In the genomic region with DNA sequence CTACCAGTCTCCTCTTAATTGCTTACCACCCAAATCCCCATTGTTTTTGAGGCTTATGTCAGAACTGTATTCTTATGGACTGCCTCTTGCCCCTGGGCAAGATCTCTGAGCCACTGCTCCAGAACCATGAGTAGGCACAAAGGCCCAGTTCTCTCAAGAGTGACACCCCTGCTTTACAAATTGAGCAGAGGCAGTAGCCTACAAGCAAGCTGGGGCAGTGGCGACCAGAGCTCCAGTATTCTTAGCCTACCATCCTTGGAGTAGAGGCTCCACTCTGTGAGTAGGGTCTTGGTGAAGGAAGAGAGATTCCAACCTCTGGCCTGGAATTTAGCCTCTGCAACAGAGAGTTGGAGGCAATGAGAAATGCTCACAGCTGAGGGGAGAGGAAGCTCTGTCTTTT, we compare ENCODE assay signal across 16 cellular contexts. TPM values are rescaled to one million over a fixed set of nuclear protein-coding genes. Genes with fewer than 3 reads are reported as not detected.
DNase-seq lines count a peak whose midpoint lies in the region; ATAC-seq, FAIRE-seq and TF ChIP-seq lines count a peak whose summit lies in the region.
"Had no signal": no experiment of that assay in that cellular context is flagged by ENCODE, and none has a peak within 500 bp of the region (broad histone marks: within the 10 kb centered on the region; RNA-seq: fewer than 3 reads in every experiment).

No MANE protein-coding gene starts in this region.

- ATAC-seq in A549, result peak; percentile 15 to 32; a peak in 3 of 6 replicates
- peak; percentile 35; the same call in 1 of the 3 replicates for ATAC-seq in RWPE2 (ENCODE audit: low read depth)
- ATAC-seq in naive thymus-derived CD4-positive, alpha-beta T cell, result no peak
- ATAC-seq in HG03442 (IDR thresholded peaks at IDR 0.05; ENCODE audit: unreplicated experiment), result no peak
- ATAC-seq in GM19463 (IDR thresholded peaks at IDR 0.05; ENCODE audit: unreplicated experiment), result no peak
- ATAC-seq: PC-3 had no signal

- FAIRE-seq in A549 (lab: Jason Lieb, UNC), result no peak

- POLR2A ChIA-PET in A549 (lab: Yijun Ruan, JAX), result interaction anchor here (1.3 kb wide), 1 partner anchor 103 kb away, joined by 6 read pairs; the partner anchor contains the start of gene SLC40A1
- POLR2A ChIA-PET in CD4-positive, alpha-beta memory T cell (lab: Charles Lee; ENCODE audit: partially characterized antibody), result interaction anchor here (0.8 kb wide), 1 partner anchor 103 kb away, joined by 3 read pairs; the partner anchor contains the start of gene SLC40A1
- POLR2A ChIA-PET in naive thymus-derived CD4-positive, alpha-beta T cell (lab: Charles Lee), result no interaction called here

- H3K27me3 ChIP-seq in CD4-positive, alpha-beta memory T cell (ENCODE audit: insufficient read depth, low read length), result no peaks in the 10 kb centered on the region
- H3K27me3 ChIP-seq in RWPE2 (ENCODE audit: insufficient read depth, poor library complexity, severe bottlenecking), result no peaks in the 10 kb centered on the region
- H3K27me3 ChIP-seq in naive thymus-derived CD4-positive, alpha-beta T cell (ENCODE audit: control insufficient read depth in 2 of 2, insufficient read depth in 2 of 2, low read length in 2 of 2), result no peaks in the 10 kb centered on the region

- no peaks in the 10 kb centered on the region for H3K4me1 ChIP-seq in A549
- no peaks in the 10 kb centered on the region for H3K4me1 ChIP-seq in CD4-positive, alpha-beta memory T cell (ENCODE audit: insufficient read depth, low read length)
- no peaks in the 10 kb centered on the region for H3K4me1 ChIP-seq in RWPE2 (ENCODE audit: insufficient read depth, poor library complexity, severe bottlenecking)
- H3K4me1 ChIP-seq in naive thymus-derived CD4-positive, alpha-beta T cell (ENCODE audit: control insufficient read depth in 2 of 2, insufficient read depth in 2 of 2, low read length in 2 of 2), result no peaks in the 10 kb centered on the region

- intact Hi-C loops in CD4-positive, alpha-beta memory T cell (cut with micrococcal nuclease), result no loop called here
- intact Hi-C loops in naive thymus-derived CD4-positive, alpha-beta T cell (cut with micrococcal nuclease), result no loop called here

- peaks cover 17% of the 10 kb centered on the region for H3K36me3 ChIP-seq in CD4-positive, alpha-beta memory T cell (ENCODE audit: insufficient read depth, low read length)
- peaks cover 27% of the 10 kb centered on the region for H3K36me3 ChIP-seq in RWPE2 (ENCODE audit: low read depth)
- H3K36me3 ChIP-seq in naive thymus-derived CD4-positive, alpha-beta T cell (ENCODE audit: control insufficient read depth in 2 of 3, insufficient read depth in 3 of 3, low read length in 3 of 3), result peaks cover 0 to 18% (median 3%) of the 10 kb centered on the region in 3 experiments

- 100% methylated on average over 1 of the region's 1 CpG for WGBS in A549 (ENCODE audit: missing lambda C conversion rate)

- H3K9me3 ChIP-seq in A549 (no peaks in the 10 kb centered on the region), RWPE2 (ENCODE audit: severe bottlenecking) (no peaks in the 10 kb centered on the region)
- no peaks in the 10 kb centered on the region for H3K9me3 ChIP-seq in CD4-positive, alpha-beta memory T cell (ENCODE audit: control insufficient read depth in 1 of 2, low read length in 2 of 2)
- no peaks in the 10 kb centered on the region for H3K9me3 ChIP-seq in naive thymus-derived CD4-positive, alpha-beta T cell (ENCODE audit: control insufficient read depth in 2 of 3, low read length in 3 of 3)

- H3K9me3 Mint-ChIP-seq in CD4-positive, alpha-beta memory T cell, result no peaks in the 10 kb centered on the region
- H3K9me3 Mint-ChIP-seq in naive thymus-derived CD4-positive, alpha-beta T cell, result no peaks in the 10 kb centered on the region
- H3K9me3 Mint-ChIP-seq: IgD-negative memory B cell had no signal

- H3K4me3 Mint-ChIP-seq in CD4-positive, alpha-beta memory T cell, result no peak overlapping the region
- H3K4me3 Mint-ChIP-seq in naive thymus-derived CD4-positive, alpha-beta T cell, result no peak overlapping the region
- H3K4me3 Mint-ChIP-seq: IgD-negative memory B cell had no signal

- no peak overlapping the region for H3K27ac ChIP-seq in A549
- H3K27ac ChIP-seq in CD4-positive, alpha-beta memory T cell (ENCODE audit: low read depth, low read length), result no peak overlapping the region
- no peak overlapping the region for H3K27ac ChIP-seq in RWPE2 (ENCODE audit: poor library complexity, severe bottlenecking)
- no peak overlapping the region for H3K27ac ChIP-seq in naive thymus-derived CD4-positive, alpha-beta T cell (ENCODE audit: low read depth, low read length)

- CTCF ChIA-PET in A549 (lab: Yijun Ruan, JAX), result interaction anchor here (1.2 kb wide), 1 partner anchor 164 kb away, joined by 3 read pairs; no protein-coding TSS in a partner anchor
- CTCF ChIA-PET in CD4-positive, alpha-beta memory T cell (lab: Charles Lee; ENCODE audit: partially characterized antibody), result interaction anchor here (0.9 to 1.6 kb wide), 2 partner anchors 11 to 12 kb away, joined by 3 to 5 read pairs; no protein-coding TSS in a partner anchor
- CTCF ChIA-PET in naive thymus-derived CD4-positive, alpha-beta T cell (lab: Charles Lee), result no interaction called here

- DNase-seq in A549 (ENCODE audit: low read depth in 1 of 2, low spot score in 1 of 2) (no peak), RWPE2 (ENCODE audit: low spot score) (no peak), C1 segment of cervical spinal cord (lab: John Stamatoyannopoulos, UW) (no peak)
- DNase-seq in CD4-positive, alpha-beta memory T cell, result no peak
- no peak for DNase-seq in naive thymus-derived CD4-positive, alpha-beta T cell
- DNase-seq: DMS153, H7, MV-4-11, NCI-H1417 treated with DMSO at 0.1 percent for 48 hours, NCI-H2081, NCI-H524, PC-3, Right ventricle myocardium superior had no signal

- H3K27ac Mint-ChIP-seq in CD4-positive, alpha-beta memory T cell, result peak overlapping the region in 4 of 7 donors; percentile 37 to 75 (median 65)
- peak overlapping the region in 6 of 9 donors; percentile 2 to 59 (median 43) for H3K27ac Mint-ChIP-seq in naive thymus-derived CD4-positive, alpha-beta T cell
- H3K27ac Mint-ChIP-seq: IgD-negative memory B cell had no signal

- peaks cover 0 to 3% (median 0%) of the 10 kb centered on the region in 4 donors for H3K4me1 Mint-ChIP-seq in CD4-positive, alpha-beta memory T cell
- peaks cover 0 to 4% (median 0%) of the 10 kb centered on the region in 7 donors for H3K4me1 Mint-ChIP-seq in naive thymus-derived CD4-positive, alpha-beta T cell
- H3K4me1 Mint-ChIP-seq: IgD-negative memory B cell had no signal

- no peak for TF ChIP-seq CTCF in A549 (IDR thresholded peaks at IDR 0.05)
- TF ChIP-seq CTCF in RWPE2 (IDR thresholded peaks at IDR 0.05; ENCODE audit: poor library complexity, severe bottlenecking), result no peak

- TF ChIP-seq RAD21 in A549 (conservative IDR thresholded peaks at IDR 0.05 in 1 of 2, IDR thresholded peaks at IDR 0.05 in 1 of 2), result no peak

- TF ChIP-seq EP300 in A549 (IDR thresholded peaks at IDR 0.05), result no peak

- no peaks in the 10 kb centered on the region for H3K27me3 Mint-ChIP-seq in CD4-positive, alpha-beta memory T cell
- no peaks in the 10 kb centered on the region for H3K27me3 Mint-ChIP-seq in naive thymus-derived CD4-positive, alpha-beta T cell
- H3K27me3 Mint-ChIP-seq: IgD-negative memory B cell had no signal

- no peak for TF ChIP-seq POLR2A in A549 (IDR thresholded peaks at IDR 0.05; ENCODE audit: low read length)

- H3K36me3 Mint-ChIP-seq in CD4-positive, alpha-beta memory T cell, result peaks cover 20 to 36% of the 10 kb centered on the region in 2 donors
- peaks cover 10 to 40% (median 13%) of the 10 kb centered on the region in 5 donors for H3K36me3 Mint-ChIP-seq in naive thymus-derived CD4-positive, alpha-beta T cell

- no peak overlapping the region for H3K4me2 ChIP-seq in A549

- H3K4me3 ChIP-seq in A549, result no peak overlapping the region
- no peak overlapping the region for H3K4me3 ChIP-seq in CD4-positive, alpha-beta memory T cell (ENCODE audit: low read length in 2 of 2)
- H3K4me3 ChIP-seq in RWPE2 (ENCODE audit: severe bottlenecking), result no peak overlapping the region
- no peak overlapping the region for H3K4me3 ChIP-seq in naive thymus-derived CD4-positive, alpha-beta T cell (ENCODE audit: low read length)

TF ChIP-seq in A549, 52 proteins besides CTCF, POLR2A, EP300 and RAD21:
- TF ChIP-seq MAX (IDR thresholded peaks at IDR 0.05) (no peak), CBX8 (IDR thresholded peaks at IDR 0.05) (no peak), HOXB5 (CRISPR knock-in tag; IDR thresholded peaks at IDR 0.05) (no peak), HDAC2 (IDR thresholded peaks at IDR 0.05) (no peak), RFX5 (IDR thresholded peaks at IDR 0.05) (no peak), ZC3H11A (IDR thresholded peaks at IDR 0.05) (no peak), MAFK (IDR thresholded peaks at IDR 0.05; ENCODE audit: partially characterized antibody) (no peak), SREBF2 (IDR thresholded peaks at IDR 0.05) (no peak), TFCP2L1 (CRISPR knock-in tag; IDR thresholded peaks at IDR 0.05) (no peak)
TF ChIP-seq in A549: peak in this region for 0.

RNA-seq across cellular contexts. Expression of gene WDR75, which starts 36.5 kb away (rescaled TPM):
- 122 and 152 TPM in 2 replicates for polyA plus RNA-seq in A549 (2011; rRNA removed)
- polyA plus RNA-seq in A549 (2012; cell fraction: cytosol; rRNA removed), result 20.2 and 20.8 TPM in 2 replicates
- 16.6 and 23.3 TPM in 2 replicates for polyA plus RNA-seq in A549 (2012; cell fraction: nucleus; rRNA removed)
- 53.5 to 65.5 TPM (median 53.6 TPM) in 3 replicates for polyA plus RNA-seq in A549 (2017; fragmentation: RNase III; extraction: RNeasy Plus Mini Kit Qiagen cat#74134 plus additional on column Dnase treatment)
- 61.5 and 124 TPM in 2 replicates for polyA minus RNA-seq in A549 (2011; rRNA and poly(A)+ RNA removed)
- total RNA-seq in CD4-positive, alpha-beta memory T cell, result 10 to 100 TPM; 60.8 to 61.4 TPM
- polyA plus RNA-seq in CD4-positive, alpha-beta memory T cell, result 10 to 100 TPM; 12.3 to 23.3 TPM
- 10 to 100 TPM; 39.9 to 67.4 (median 60.7) TPM for total RNA-seq in naive thymus-derived CD4-positive, alpha-beta T cell
- polyA plus RNA-seq in naive thymus-derived CD4-positive, alpha-beta T cell, result 10 to 100 TPM; 14.2 to 19.3 TPM

Comparison
In these comparisons a context has a peak if more than half of its experiments do, and no peak if none do; other contexts are left out.
1. ATAC-seq: peak in A549 (2 of 2) and RWPE2 (single experiment); none in naive thymus-derived CD4-positive, alpha-beta T cell (single experiment), HG03442 (single experiment) and GM19463 (single experiment).